ENCODE assay signal across 23 cellular contexts in genomic region chr15:57415559-57415958, GRCh38. TPM values are rescaled to one million over a fixed set of nuclear protein-coding genes. Genes with fewer than 3 reads are reported as not detected.
"Had no signal": no experiment of that assay in that cellular context is flagged by ENCODE, and none has a peak within 500 bp of the region (broad histone marks: within the 10 kb centered on the region; RNA-seq: fewer than 3 reads in every experiment).

No MANE protein-coding gene starts in this region.

- H3K4me2 ChIP-seq: hepatocyte had no signal

- H3K4me3 ChIP-seq: hepatocyte, pancreas, right lobe of liver, transverse colon, vagina had no signal

- H3K27ac ChIP-seq: foreskin keratinocyte, hepatocyte, pancreas, right lobe of liver, transverse colon, vagina had no signal

- DNase-seq: activated B cell treated with CpG ODN at 0.5 μM for 24 hours; activated CD4-positive, alpha-beta T cell treated with anti-CD3 and anti-CD28 coated beads for 4 hours; activated CD4-positive, alpha-beta T cell treated with anti-CD3 and anti-CD28 coated beads, Interleukin-2, amount 50 U/mL, for 48 hours; activated CD8-positive, alpha-beta memory T cell treated with anti-CD3 and anti-CD28 coated beads, Interleukin-2, amount 50 U/mL, for 48 hours; activated naive CD4-positive, alpha-beta T cell; activated T-cell treated with anti-CD3 and anti-CD28 coated beads, Interleukin-2, amount 50 U/mL, for 4 hours; amniotic stem cell; cortex of kidney; foreskin keratinocyte; immature natural killer cell; nephron progenitor cell; pancreas; right lobe of liver; small intestine; stimulated activated CD4-positive, alpha-beta T cell treated with anti-CD3 and anti-CD28 coated beads, Interleukin-2, amount 100 ng/mL, for 24 hours; stimulated activated naive CD8-positive, alpha-beta T cell treated with anti-CD3 and anti-CD28 coated beads, Interleukin-15, amount 100 ng/mL, for 72 hours; T-helper 17 cell; transverse colon had no signal

- H3K27me3 ChIP-seq: hepatocyte, pancreas, right lobe of liver, transverse colon, vagina had no signal

- ATAC-seq: activated T-cell treated with anti-CD3 and anti-CD28 coated beads, Interleukin-2, amount 50 U/mL, for 4 hours; foreskin keratinocyte; pancreas; right lobe of liver; stimulated activated effector memory CD8-positive, alpha-beta T cell treated with anti-CD3 and anti-CD28 coated beads, Interleukin-12 subunit alpha, Interleukin-12 subunit beta, amount 100 ng/mL, for 72 hours; stimulated activated naive CD8-positive, alpha-beta T cell treated with anti-CD3 and anti-CD28 coated beads, Interleukin-15, amount 100 ng/mL, for 72 hours; T-helper 17 cell had no signal

- H3K9me3 ChIP-seq: pancreas, right lobe of liver, transverse colon, vagina had no signal

- H3K4me1 ChIP-seq: foreskin keratinocyte, pancreas, transverse colon had no signal

- H3K36me3 ChIP-seq: pancreas, right lobe of liver, transverse colon, vagina had no signal

RNA-seq across cellular contexts. Expression of gene CGNL1, which starts 39.3 kb away (rescaled TPM):
- total RNA-seq: activated CD8-positive, alpha-beta memory T cell treated with anti-CD3 and anti-CD28 coated beads for 36 hours; activated T-helper 2 cell treated with anti-CD3 and anti-CD28 coated beads, Interferon-gamma antibody, Interleukin-2, Interleukin-4, amounts not matched to agents 10 μg/mL and 5 μg/mL and 100 μg/mL, durations not matched to agents 14 hours and 24 hours and 36 hours; T-helper 17 cell had no signal
- polyA plus RNA-seq: immature natural killer cell had no signal
